In genomic region chr6:161212902-161213301, GRCh38 we compare ENCODE assay signal across 18 cellular contexts.
DNase-seq lines count a peak whose midpoint lies in the region; ATAC-seq, FAIRE-seq and TF ChIP-seq lines count a peak whose summit lies in the region.
"Had no signal": no experiment of that assay in that cellular context is flagged by ENCODE, and none has a peak within 500 bp of the region (broad histone marks: within the 10 kb centered on the region; RNA-seq: fewer than 3 reads in every experiment).

No MANE protein-coding gene starts in this region.

- no peak overlapping the region for H3K27ac ChIP-seq in K562 (ENCODE audit: extremely low read depth, low read depth, low read length)
- peak overlapping the region; percentile 19 to 50 (median 24) for H3K27ac ChIP-seq in thyroid gland

- CTCF ChIA-PET in K562 (lab: Yijun Ruan, JAX; ENCODE audit: low intra/inter-chr PET ratio) = no interaction called here

- intact Hi-C loops in K562 (cut with micrococcal nuclease) = no loop called here
- intact Hi-C loops in thyroid gland (cut with DNase I) = no loop called here

- H3K4me3 ChIP-seq in K562 (no peak overlapping the region), thyroid gland (replicated peaks in 1 of 3) (no peak overlapping the region)
- H3K4me3 ChIP-seq: GM23338 had no signal

- POLR2A ChIA-PET in K562 (lab: Yijun Ruan, JAX) = interaction anchor here (1.1 kb wide), 1 partner anchor 15 kb away, joined by 3 read pairs; no protein-coding TSS in a partner anchor

- H3K4me2 ChIP-seq in K562 (ENCODE audit: insufficient read depth, low read length) = no peak overlapping the region
- H3K4me2 ChIP-seq: GM23338 had no signal

- H3K9ac ChIP-seq in K562 (ENCODE audit: insufficient read depth in 1 of 2, low read depth in 2 of 2, low read length in 2 of 2) = no peak overlapping the region

- WGBS in K562 (ENCODE audit: insufficient coverage, low coverage, missing lambda C conversion rate) = 10% methylated on average over 1 of the region's 1 CpG
- 22 to 24% methylated on average over 1 of the region's 1 CpG for WGBS in thyroid gland, 2 donors

- in situ Hi-C loops in K562 (cut with MboI) = no loop called here

- H3K36me3 ChIP-seq in K562 (ENCODE audit: control insufficient read depth, insufficient read depth, low read length) (no peaks in the 10 kb centered on the region; the same call in 2 of the 3 replicates), thyroid gland (no peaks in the 10 kb centered on the region)

- TF ChIP-seq CTCF in K562 (IDR thresholded peaks at IDR 0.05 in 2 of 3, conservative IDR thresholded peaks at IDR 0.05 in 1 of 3; ENCODE audit: insufficient read depth in 2 of 3, low read depth in 1 of 3, low read length in 3 of 3) (no peak), thyroid gland (IDR thresholded peaks at IDR 0.05) (no peak)

- FAIRE-seq in K562 (lab: Jason Lieb, UNC) = no peak
- FAIRE-seq: GM12891, GM18507 had no signal

- H3K9me1 ChIP-seq in K562 (ENCODE audit: control insufficient read depth, insufficient read depth, low read length) = no peaks in the 10 kb centered on the region

- DNase-seq in K562 (ENCODE audit: extremely low read depth in 1 of 4, low spot score in 3 of 4) (no peak), mucosa of gallbladder (ENCODE audit: low spot score) (peak; percentile 45), thyroid gland (peak; percentile 65 to 66), medulla oblongata (ENCODE audit: extremely low spot score) (no peak), T-helper 2 cell (no peak)
- DNase-seq: C1 segment of cervical spinal cord; Calu3; CD4-positive, alpha-beta memory T cell; COR-L47; DMS53; DMS79 treated with DMSO at 0.1 percent for 48 hours; GF-D8; H9 had no signal

- 0 out of 2 replicates have a peak overlapping the region, but pooled peaks have one; percentile 19 for H2AFZ ChIP-seq in K562 (ENCODE audit: low read depth, low read length)
- H2AFZ ChIP-seq: GM23338 had no signal

- H3K9me3 ChIP-seq in K562 (replicated peaks; ENCODE audit: control insufficient read depth, insufficient read depth, low read depth, low read length) = peaks cover 19% of the 10 kb centered on the region
- no peaks in the 10 kb centered on the region for H3K9me3 ChIP-seq in thyroid gland

- BruUV-seq in K562 (replicated peaks; lab: Mats Ljungman, UMichigan) = no TSS peak

- no peak for ATAC-seq in K562
- no peak for ATAC-seq in HG02642 (IDR thresholded peaks at IDR 0.05; ENCODE audit: poor library complexity, unreplicated experiment)
- ATAC-seq: GM23338, HCT116 had no signal

- H3K27me3 ChIP-seq in K562 (ENCODE audit: control insufficient read depth in 2 of 2, insufficient read depth in 2 of 2, low read length in 2 of 2) (no peaks in the 10 kb centered on the region; a peak in 1 of 5 replicates), thyroid gland (no peaks in the 10 kb centered on the region)

- peaks cover 2% of the 10 kb centered on the region; the same call in 1 of the 3 replicates for H3K79me2 ChIP-seq in K562 (ENCODE audit: control insufficient read depth, insufficient read depth, low read length)

- no peak for TF ChIP-seq EP300 in K562 (IDR thresholded peaks at IDR 0.05; ENCODE audit: low read length)

- no peak for TF ChIP-seq POLR2A in K562 (conservative IDR thresholded peaks at IDR 0.05)
- TF ChIP-seq POLR2A in thyroid gland (IDR thresholded peaks at IDR 0.05) = no peak

- TF ChIP-seq RAD21 in K562 (CRISPR knock-in tag; conservative IDR thresholded peaks at IDR 0.05 in 1 of 2, IDR thresholded peaks at IDR 0.05 in 1 of 2) = no peak

- H4K20me1 ChIP-seq in K562 (replicated peaks; ENCODE audit: control insufficient read depth, insufficient read depth, low read length) = no peaks in the 10 kb centered on the region

- H3K4me1 ChIP-seq in K562 (replicated peaks in 1 of 2; ENCODE audit: control insufficient read depth in 2 of 2, insufficient read depth in 2 of 2, low read length in 2 of 2) (peaks cover 0 to 20% of the 10 kb centered on the region in 2 experiments; a peak in 3 of 5 replicates), thyroid gland (peaks cover 45 to 56% of the 10 kb centered on the region in 2 donors)

TF ChIP-seq in K562, 482 proteins besides CTCF, POLR2A, EP300 and RAD21:
- TF ChIP-seq ZFX (CRISPR knock-in tag; IDR thresholded peaks at IDR 0.05) = no peak
- 0 out of 2 replicates have a peak, but pooled peaks have one; percentile 11 for TF ChIP-seq ZSCAN29 (IDR thresholded peaks at IDR 0.05)
TF ChIP-seq in K562: peak in this region for 1.

Comparison
In these comparisons a context has a peak if more than half of its experiments do, and no peak if none do; other contexts are left out.
1. DNase-seq: peak in mucosa of gallbladder (single experiment) and thyroid gland (2 of 2); none in K562 (0 of 4), medulla oblongata (single experiment) and T-helper 2 cell (0 of 5).